In the genomic region with DNA sequence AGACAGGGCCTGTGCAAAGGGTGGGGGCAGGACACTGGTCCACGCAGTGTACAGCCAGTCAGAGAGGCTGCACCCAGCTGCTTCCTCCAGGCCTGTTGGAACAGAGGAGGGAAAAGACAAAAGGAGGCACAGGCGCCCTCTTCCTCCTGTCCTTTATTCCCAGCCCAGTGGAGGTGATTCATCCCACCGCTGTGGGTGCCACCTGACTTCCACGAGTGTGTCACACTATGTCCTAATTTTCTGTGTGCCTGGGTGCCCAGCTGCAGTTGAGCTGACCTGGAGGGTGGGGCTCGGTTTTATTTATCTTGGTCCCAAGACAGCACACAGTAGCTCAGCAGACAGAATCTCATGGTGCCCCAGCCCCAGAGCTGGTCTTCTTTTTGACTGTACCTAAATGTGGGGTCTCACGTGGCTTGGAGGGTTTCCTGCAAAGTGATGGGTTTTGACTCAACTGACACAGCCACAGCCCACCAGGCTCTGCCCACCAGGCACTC, we compare ENCODE assay signal across 13 cellular contexts. TPM values are rescaled to one million over a fixed set of nuclear protein-coding genes. Genes with fewer than 3 reads are reported as not detected.
DNase-seq lines count a peak whose midpoint lies in the region; ATAC-seq and TF ChIP-seq lines count a peak whose summit lies in the region.
"Had no signal": no experiment of that assay in that cellular context is flagged by ENCODE, and none has a peak within 500 bp of the region (broad histone marks: within the 10 kb centered on the region; RNA-seq: fewer than 3 reads in every experiment).

No MANE protein-coding gene starts in this region.

- H3K27ac Mint-ChIP-seq in Calu3 (ENCODE audit: unreplicated experiment), result peak overlapping the region; percentile 44
- H3K27ac Mint-ChIP-seq in endothelial cell (ENCODE audit: unreplicated experiment), result no peak overlapping the region

- intact Hi-C loops in Calu3 (cut with micrococcal nuclease; ENCODE audit: unreplicated experiment), result no loop called here
- intact Hi-C loops in PC-9 (cut with micrococcal nuclease; ENCODE audit: unreplicated experiment), result loop anchor here (5.0 kb wide), 1 partner anchor 34 kb away; a partner anchor contains a TSS

- peaks cover 26% of the 10 kb centered on the region for H3K4me1 ChIP-seq in PC-9 (replicated peaks; ENCODE audit: insufficient read depth)

- H3K4me3 ChIP-seq in PC-9 (no peak overlapping the region), epithelial cell of esophagus (ENCODE audit: low read length) (no peak overlapping the region)
- H3K4me3 ChIP-seq: hepatocyte had no signal

- H3K9me2 ChIP-seq in PC-9 (ENCODE audit: insufficient read depth), result no peaks in the 10 kb centered on the region

- H3K4me2 ChIP-seq in PC-9, result peak overlapping the region; percentile 39

- POLR2A ChIA-PET in PC-9 (lab: Charles Lee; ENCODE audit: unreplicated experiment), result interaction anchor here (0.9 kb wide), 1 partner anchor 16 kb away, joined by 6 read pairs; no protein-coding TSS in a partner anchor

- H3K36me3 ChIP-seq in PC-9 (ENCODE audit: low read depth), result 0 out of 2 replicates have a peak, but pooled peaks cover 6% of the 10 kb centered on the region

- CTCF ChIA-PET in Calu3 (lab: Charles Lee) (interaction anchor here (0.5 kb wide), 1 partner anchor 30 kb away, joined by 4 read pairs; no protein-coding TSS in a partner anchor), PC-9 (lab: Charles Lee) (interaction anchor here (0.7 kb wide), 1 partner anchor 20 kb away, joined by 4 read pairs; no protein-coding TSS in a partner anchor)

- H3K9me3 ChIP-seq in PC-9 (ENCODE audit: insufficient read depth, low read depth), result no peaks in the 10 kb centered on the region

- H3K36me3 Mint-ChIP-seq in Calu3 (ENCODE audit: insufficient read depth, unreplicated experiment) (peaks cover 4% of the 10 kb centered on the region), endothelial cell (ENCODE audit: low read depth, unreplicated experiment) (peaks cover 9% of the 10 kb centered on the region)

- ATAC-seq in GM21360 (IDR thresholded peaks at IDR 0.05; ENCODE audit: unreplicated experiment) (no peak), HG02588 (IDR thresholded peaks at IDR 0.05; ENCODE audit: unreplicated experiment) (no peak)
- ATAC-seq: naive thymus-derived CD8-positive, alpha-beta T cell had no signal

- no peak overlapping the region; the same call in 1 of the 2 replicates for H3K27ac ChIP-seq in PC-9

- H3F3A ChIP-seq in PC-9 (ENCODE audit: insufficient read depth, low read depth), result peaks cover 25% of the 10 kb centered on the region

- no peaks in the 10 kb centered on the region for H3K9me3 Mint-ChIP-seq in Calu3 (ENCODE audit: low read depth, unreplicated experiment)
- no peaks in the 10 kb centered on the region for H3K9me3 Mint-ChIP-seq in endothelial cell (ENCODE audit: unreplicated experiment)
- H3K9me3 Mint-ChIP-seq: naive thymus-derived CD8-positive, alpha-beta T cell; type B pancreatic cell had no signal

- H3K4me1 Mint-ChIP-seq in Calu3 (ENCODE audit: low read depth, unreplicated experiment) (peaks cover 25% of the 10 kb centered on the region), endothelial cell (ENCODE audit: unreplicated experiment) (peaks cover 27% of the 10 kb centered on the region)

- H3K27me3 Mint-ChIP-seq in Calu3 (ENCODE audit: unreplicated experiment), result no peaks in the 10 kb centered on the region
- peaks cover 15% of the 10 kb centered on the region for H3K27me3 Mint-ChIP-seq in endothelial cell (ENCODE audit: unreplicated experiment)
- H3K27me3 Mint-ChIP-seq: naive thymus-derived CD8-positive, alpha-beta T cell; type B pancreatic cell had no signal

- H3K4me3 Mint-ChIP-seq in Calu3 (ENCODE audit: low read depth, unreplicated experiment) (no peak overlapping the region), endothelial cell (ENCODE audit: unreplicated experiment) (no peak overlapping the region)
- H3K4me3 Mint-ChIP-seq: type B pancreatic cell had no signal

- DNase-seq in Calu3, result no peak
- DNase-seq in PC-9, result peak; percentile 49 to 80
- DNase-seq in epithelial cell of esophagus (ENCODE audit: low read depth), result peak; percentile 88
- DNase-seq in myocyte (ENCODE audit: low read depth), result peak; percentile 42
- DNase-seq in endothelial cell (ENCODE audit: low spot score), result no peak
- DNase-seq in GDM1 (lab: John Stamatoyannopoulos, UW), result no peak
- DNase-seq: activated CD8-positive, alpha-beta memory T cell treated with anti-CD3 and anti-CD28 coated beads, Interleukin-2, amount 50 U/mL, for 48 hours; naive thymus-derived CD8-positive, alpha-beta T cell; stimulated activated CD4-positive, alpha-beta T cell treated with anti-CD3 and anti-CD28 coated beads, Interleukin-4, amount 100 ng/mL, for 24 hours had no signal

- no TSS peak for BruUV-seq in Calu3 (replicated peaks; lab: Mats Ljungman, UMichigan)
- no TSS peak for BruUV-seq in PC-9 (replicated peaks; lab: Mats Ljungman, UMichigan)

- H3K27me3 ChIP-seq in PC-9 (ENCODE audit: insufficient read depth, low read depth), result no peaks in the 10 kb centered on the region
- H3K27me3 ChIP-seq: hepatocyte had no signal

- TF ChIP-seq CTCF in Calu3 (IDR thresholded peaks at IDR 0.05; ENCODE audit: unreplicated experiment) (no peak), PC-9 (conservative IDR thresholded peaks at IDR 0.05) (no peak), epithelial cell of esophagus (IDR thresholded peaks at IDR 0.05; ENCODE audit: insufficient read depth, low read depth, low read length, missing control alignments) (no peak), endothelial cell (IDR thresholded peaks at IDR 0.05; ENCODE audit: unreplicated experiment) (no peak)

- H4K20me1 ChIP-seq in PC-9 (ENCODE audit: insufficient read depth), result peaks cover 84% of the 10 kb centered on the region

- peaks cover 99% of the 10 kb centered on the region for H3K79me2 ChIP-seq in PC-9 (ENCODE audit: low read depth)

- no peak overlapping the region for H2AFZ ChIP-seq in PC-9
- H2AFZ ChIP-seq: hepatocyte had no signal

RNA-seq across cellular contexts. Expression of a gene that starts 9.0 kb away (rescaled TPM):
- total RNA-seq in Calu3 (2022) (24.2 and 25.6 TPM in 2 replicates), PC-9 (2021) (40.9 and 49.0 TPM in 2 replicates), myocyte (7.3 and 8.3 TPM in 2 replicates), endothelial cell (ENCODE audit: unreplicated experiment) (34.5 TPM)
- polyA plus RNA-seq in myocyte (2012), result 23.7 TPM

RNA-seq across cellular contexts. Expression of a gene that starts 33.2 kb away (rescaled TPM):
- total RNA-seq in Calu3 (2022), result not detected in 2 replicates
- total RNA-seq in PC-9 (2021), result not detected in 2 replicates
- total RNA-seq in myocyte, result not detected in 2 replicates
- not detected for polyA plus RNA-seq in myocyte (2012)
- total RNA-seq in endothelial cell (ENCODE audit: unreplicated experiment), result not detected
- total RNA-seq: hepatocyte; naive thymus-derived CD8-positive, alpha-beta T cell had no signal
- polyA plus RNA-seq: hepatocyte; naive thymus-derived CD8-positive, alpha-beta T cell had no signal

RNA-seq across cellular contexts. Expression of a gene that starts 33.4 kb away (rescaled TPM):
- 4.5 and 4.8 TPM in 2 replicates for total RNA-seq in Calu3 (2022)
- 5.0 and 6.7 TPM in 2 replicates for total RNA-seq in PC-9 (2021)
- 4.9 TPM in 2 replicates for total RNA-seq in myocyte
- polyA plus RNA-seq in myocyte (2012), result 4.7 TPM
- 3.7 TPM for total RNA-seq in endothelial cell (ENCODE audit: unreplicated experiment)

Comparison
In these comparisons a context has a peak if more than half of its experiments do, and no peak if none do; other contexts are left out.
1. DNase-seq: peak in PC-9 (2 of 2), epithelial cell of esophagus (single experiment) and myocyte (single experiment); none in Calu3 (single experiment), endothelial cell (single experiment) and GDM1 (single experiment).